10 cellular contexts compared by ENCODE assay signal in genomic region chr2:36478332-36478738, GRCh38.
DNase-seq lines count a peak whose midpoint lies in the region; ATAC-seq, FAIRE-seq and TF ChIP-seq lines count a peak whose summit lies in the region.
"Had no signal": no experiment of that assay in that cellular context is flagged by ENCODE, and none has a peak within 500 bp of the region (broad histone marks: within the 10 kb centered on the region; RNA-seq: fewer than 3 reads in every experiment).

No MANE protein-coding gene starts in this region.

- FAIRE-seq in A549 (lab: Jason Lieb, UNC) (peak; percentile 78), kidney (lab: Jason Lieb, UNC) (no peak)

- TF ChIP-seq CTCF in A549 (IDR thresholded peaks at IDR 0.05) (no peak), colonic mucosa (IDR thresholded peaks at IDR 0.05) (no peak), lung (IDR thresholded peaks at IDR 0.05; ENCODE audit: control extremely low read depth, extremely low read depth) (no peak), kidney (IDR thresholded peaks at IDR 0.05; ENCODE audit: borderline replicate concordance, extremely low read depth, insufficient read depth) (no peak)

- ATAC-seq in A549 (peak; percentile 82 to 91), lung (ENCODE audit: insufficient read depth, low FRiP score) (peak; percentile 36)

- POLR2A ChIA-PET in A549 (lab: Yijun Ruan, JAX) = no interaction called here

- WGBS in A549 (ENCODE audit: missing lambda C conversion rate) = 6% methylated on average over 4 of the region's 4 CpGs
- WGBS in lung, 2 donors = 42 to 63% methylated on average over 4 of the region's 4 CpGs

- peak; percentile 39 to 83; a peak in 3 of 5 replicates for TF ChIP-seq EP300 in A549 (IDR thresholded peaks at IDR 0.05)

- DNase-seq in A549 (ENCODE audit: low read depth in 1 of 2, low spot score in 1 of 2) = peak; percentile 57 to 83
- peak; percentile 96 for DNase-seq in LHCN-M2 (ENCODE audit: low read depth)
- peak; percentile 43 for DNase-seq in colonic mucosa
- no peak for DNase-seq in lung (ENCODE audit: low spot score)
- no peak for DNase-seq in NCI-H1105 (lab: John Stamatoyannopoulos, UW)
- no peak for DNase-seq in kidney
- no peak for DNase-seq in NCI-H2196 treated with DMSO at 0.1 percent for 48 hours (lab: John Stamatoyannopoulos, UW; ENCODE audit: unreplicated experiment)
- DNase-seq in HT-29 (ENCODE audit: low spot score) = no peak
- DNase-seq: NCI-H748 treated with DMSO at 0.1 percent for 48 hours had no signal

- no peak overlapping the region for H3K4me3 ChIP-seq in A549
- no peak overlapping the region for H3K4me3 ChIP-seq in colonic mucosa
- H3K4me3 ChIP-seq in lung = no peak overlapping the region
- no peak overlapping the region for H3K4me3 ChIP-seq in kidney (ENCODE audit: low read length in 2 of 2)
- H3K4me3 ChIP-seq: skin epidermis had no signal

- H3K9me3 ChIP-seq in A549 (peaks cover 45% of the 10 kb centered on the region), colonic mucosa (no peaks in the 10 kb centered on the region), lung (ENCODE audit: control insufficient read depth in 2 of 2, insufficient read depth in 1 of 2, low read length in 1 of 2) (peaks cover 3 to 5% of the 10 kb centered on the region in 2 donors), kidney (ENCODE audit: control insufficient read depth in 1 of 2, low read length in 2 of 2) (peaks cover 5% of the 10 kb centered on the region in 2 donors)

- peaks cover 66% of the 10 kb centered on the region for H3K4me1 ChIP-seq in A549
- H3K4me1 ChIP-seq in colonic mucosa = no peaks in the 10 kb centered on the region
- H3K4me1 ChIP-seq in lung (ENCODE audit: control insufficient read depth in 2 of 2, insufficient read depth in 2 of 2, low read length in 2 of 2) = peaks cover 0 to 2% of the 10 kb centered on the region in 2 donors
- H3K4me1 ChIP-seq in kidney (ENCODE audit: control insufficient read depth in 1 of 2, insufficient read depth in 1 of 2, low read depth in 1 of 2, low read length in 2 of 2) = no peaks in the 10 kb centered on the region

- TF ChIP-seq RAD21 in A549 (conservative IDR thresholded peaks at IDR 0.05 in 1 of 2, IDR thresholded peaks at IDR 0.05 in 1 of 2) = no peak; a peak in 1 of 5 replicates

- no peaks in the 10 kb centered on the region for H3K36me3 ChIP-seq in colonic mucosa
- H3K36me3 ChIP-seq in lung (ENCODE audit: control insufficient read depth in 2 of 2, insufficient read depth in 2 of 2, low read length in 2 of 2) = peaks cover 21 to 29% of the 10 kb centered on the region in 2 donors
- peaks cover 23 to 34% of the 10 kb centered on the region in 2 donors for H3K36me3 ChIP-seq in kidney (ENCODE audit: control insufficient read depth in 1 of 2, insufficient read depth in 2 of 2, low read length in 2 of 2)

- peak overlapping the region; percentile 55 for H3K4me2 ChIP-seq in A549

- TF ChIP-seq POLR2A in A549 (IDR thresholded peaks at IDR 0.05; ENCODE audit: low read length) = no peak

- CTCF ChIA-PET in A549 (lab: Yijun Ruan, JAX) = interaction anchor here (1.9 kb wide), 1 partner anchor 12 kb away, joined by 9 read pairs; no protein-coding TSS in a partner anchor

- intact Hi-C loops in colonic mucosa (cut with DNase I) (no loop called here), kidney (cut with DNase I) (no loop called here)

- H3K9ac ChIP-seq in colonic mucosa (ENCODE audit: low read depth in 2 of 2, low read length in 2 of 2) = no peak overlapping the region
- no peak overlapping the region for H3K9ac ChIP-seq in kidney (ENCODE audit: low read length in 2 of 2)

- H3K27ac ChIP-seq in A549 = peak overlapping the region; percentile 78 to 88
- peak overlapping the region; percentile 20 for H3K27ac ChIP-seq in colonic mucosa
- H3K27ac ChIP-seq in lung (ENCODE audit: low read depth in 1 of 2, low read length in 1 of 2) = no peak overlapping the region
- H3K27ac ChIP-seq in kidney (ENCODE audit: low read depth in 2 of 2, low read length in 2 of 2) = no peak overlapping the region

- H3K27me3 ChIP-seq in colonic mucosa = no peaks in the 10 kb centered on the region
- no peaks in the 10 kb centered on the region for H3K27me3 ChIP-seq in lung (ENCODE audit: control insufficient read depth, insufficient read depth)

TF ChIP-seq in A549, 52 proteins besides CTCF, POLR2A, EP300 and RAD21:
- no peak for TF ChIP-seq ZNF302 (CRISPR knock-in tag; IDR thresholded peaks at IDR 0.05)
- peak; percentile 51 to 69; a peak in 3 of 5 replicates for TF ChIP-seq JUN (IDR thresholded peaks at IDR 0.05)
- TF ChIP-seq JUNB (IDR thresholded peaks at IDR 0.05) = peak; percentile 79
- peak; percentile 34; the same call in 1 of the 2 replicates for TF ChIP-seq FOSL2 (IDR thresholded peaks at IDR 0.05)
- peak; percentile 70 for TF ChIP-seq FOSL2 (CRISPR knock-in tag; IDR thresholded peaks at IDR 0.05)
- TF ChIP-seq CBX2 (IDR thresholded peaks at IDR 0.05; ENCODE audit: borderline replicate concordance, low read depth) = no peak
- TF ChIP-seq MAFK (IDR thresholded peaks at IDR 0.05; ENCODE audit: partially characterized antibody) = peak; percentile 34
- TF ChIP-seq CEBPB (IDR thresholded peaks at IDR 0.05) = peak in 1 of 2 experiments; percentile 60; a peak in 1 of 4 replicates
- 0 out of 3 replicates have a peak, but pooled peaks have one; percentile 42 for TF ChIP-seq BCL3 (IDR thresholded peaks at IDR 0.05)
- TF ChIP-seq BHLHE40 (IDR thresholded peaks at IDR 0.05; ENCODE audit: low read depth, low read length) = no peak
- TF ChIP-seq GATA3 (IDR thresholded peaks at IDR 0.05; ENCODE audit: borderline replicate concordance) = peak; percentile 84

Comparison
In these comparisons a context has a peak if more than half of its experiments do, and no peak if none do; other contexts are left out.
1. DNase-seq: peak in A549 (2 of 2), LHCN-M2 (single experiment) and colonic mucosa (single experiment); none in lung (single experiment), NCI-H1105 (single experiment), kidney (single experiment), NCI-H2196 treated with DMSO at 0.1 percent for 48 hours (single experiment) and HT-29 (single experiment).
2. H3K27ac ChIP-seq: peak in A549 (2 of 2) and colonic mucosa (single experiment); none in lung (0 of 2) and kidney (0 of 2).